In the genomic region with DNA sequence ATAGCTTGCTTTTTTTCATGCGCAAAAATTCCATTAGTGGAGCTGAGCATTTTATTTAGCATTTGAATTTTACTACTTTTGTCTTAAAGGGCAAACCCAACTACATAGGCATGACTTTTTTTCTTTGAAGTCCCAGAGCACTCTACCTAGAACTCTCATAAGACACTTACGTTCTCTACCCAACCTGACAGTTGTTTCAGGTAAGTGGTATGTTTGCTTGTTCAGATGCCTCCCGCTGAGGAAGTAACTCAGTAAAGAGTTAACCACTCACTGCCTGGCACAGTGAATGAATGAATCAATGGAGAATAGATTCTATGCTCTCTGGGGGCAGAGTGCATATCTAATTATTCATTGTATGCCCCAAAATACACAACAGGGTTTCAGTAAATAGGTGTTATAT, we compare ENCODE assay signal across 12 cellular contexts.
"Had no signal": no experiment of that assay in that cellular context is flagged by ENCODE, and none has a peak within 500 bp of the region (broad histone marks: within the 10 kb centered on the region; RNA-seq: fewer than 3 reads in every experiment).

No MANE protein-coding gene starts in this region.

- H3K9me3 Mint-ChIP-seq: activated naive CD4-positive, alpha-beta T cell treated with anti-CD3 and anti-CD28 coated beads, Interleukin-2, amount 50 U/mL, for 24 hours; endodermal cell had no signal

- H3K9me3 ChIP-seq: adrenal gland, gastroesophageal sphincter, ovary, spleen had no signal

- H3K27me3 ChIP-seq: adrenal gland, gastroesophageal sphincter, ovary, spleen had no signal

- H3K36me3 Mint-ChIP-seq: activated naive CD4-positive, alpha-beta T cell treated with anti-CD3 and anti-CD28 coated beads, Interleukin-2, amount 50 U/mL, for 24 hours had no signal

- ATAC-seq: gastroesophageal sphincter had no signal

- H3K27ac Mint-ChIP-seq: activated naive CD4-positive, alpha-beta T cell treated with anti-CD3 and anti-CD28 coated beads, Interleukin-2, amount 50 U/mL, for 24 hours; endodermal cell had no signal

- DNase-seq: activated CD4-positive, alpha-beta T cell treated with anti-CD3 and anti-CD28 coated beads for 48 hours; activated effector memory CD4-positive, alpha-beta T cell treated with Interleukin-2 at 50 U/mL for 16 hours; activated T-cell treated with anti-CD3 and anti-CD28 coated beads for 4 hours; adrenal gland; dorsolateral prefrontal cortex; endodermal cell; midbrain; ovary; spleen had no signal

- H3K4me3 ChIP-seq: adrenal gland, dorsolateral prefrontal cortex, gastroesophageal sphincter, lung, ovary, spleen had no signal

- H3K4me3 Mint-ChIP-seq: activated naive CD4-positive, alpha-beta T cell treated with anti-CD3 and anti-CD28 coated beads, Interleukin-2, amount 50 U/mL, for 24 hours; endodermal cell had no signal

- H3K4me1 ChIP-seq: adrenal gland had no signal

- H3K27ac ChIP-seq: gastroesophageal sphincter, ovary had no signal

- H3K4me1 Mint-ChIP-seq: activated naive CD4-positive, alpha-beta T cell treated with anti-CD3 and anti-CD28 coated beads, Interleukin-2, amount 50 U/mL, for 24 hours had no signal

- H3K36me3 ChIP-seq: adrenal gland, gastroesophageal sphincter, ovary, spleen had no signal
